ENCODE assay signal across 36 cellular contexts in the genomic region with DNA sequence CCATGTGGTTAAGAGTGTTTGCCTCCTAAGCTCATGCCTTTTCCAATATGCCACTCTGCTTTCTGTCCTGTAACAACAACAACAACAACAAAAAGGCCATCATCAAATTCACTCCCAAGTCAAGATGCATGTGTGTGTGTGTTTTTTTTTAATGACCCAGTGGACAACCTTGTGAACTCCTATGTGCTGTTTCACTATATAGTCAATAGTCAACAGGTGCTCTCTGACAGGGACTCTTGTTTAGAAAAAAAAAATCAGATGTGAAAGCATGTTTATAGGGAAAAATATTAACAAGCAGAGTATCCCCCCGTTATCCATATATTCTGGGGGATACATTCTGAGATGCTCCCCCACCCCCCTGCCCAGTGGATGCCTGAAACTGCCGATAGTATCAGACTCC. TPM values are rescaled to one million over a fixed set of nuclear protein-coding genes. Genes with fewer than 3 reads are reported as not detected.
"Had no signal": no experiment of that assay in that cellular context is flagged by ENCODE, and none has a peak within 500 bp of the region (broad histone marks: within the 10 kb centered on the region; RNA-seq: fewer than 3 reads in every experiment).

No MANE protein-coding gene starts in this region.

- H3K27me3 ChIP-seq: MG63 had no signal

- DNase-seq: Karpas-422, Kasumi-1, MG63, MM.1S, MV-4-11, NCI-H1048, NCI-H1092, NCI-H1092 treated with DMSO at 0.1 percent for 48 hours, NCI-H1105, NCI-H1105 treated with DMSO at 0.1 percent for 48 hours, NCI-H1417, NCI-H1417 treated with DMSO at 0.1 percent for 48 hours, NCI-H1436, NCI-H1436 treated with DMSO at 0.1 percent for 48 hours, NCI-H146, NCI-H1694, NCI-H1694 treated with DMSO at 0.1 percent for 48 hours, NCI-H187, NCI-H187 treated with DMSO at 0.1 percent for 48 hours, NCI-H1930, NCI-H2029 treated with DMSO at 0.1 percent for 48 hours, NCI-H2081, NCI-H2081 treated with DMSO at 0.1 percent for 48 hours, NCI-H2107, NCI-H2171, NCI-H2227 treated with DMSO at 0.1 percent for 48 hours, NCI-H226, NCI-H345, NCI-H446, NCI-H446 treated with DMSO at 0.1 percent for 48 hours, NCI-H510A had no signal

- H3K9me3 ChIP-seq: MG63 had no signal

- H3K9ac ChIP-seq: KMS-11 had no signal

- H3K4me3 ChIP-seq: MG63 had no signal

- H3K36me3 ChIP-seq: MG63 had no signal

- H3K4me2 ChIP-seq: KMS-11 had no signal

- H3K27ac ChIP-seq: KMS-11 had no signal

RNA-seq across cellular contexts. Expression of gene BEND2, which starts 50.6 kb away (rescaled TPM):
- total RNA-seq: LHCN-M2, M059J, MCF 10A, NCI-H460 had no signal
